ENCODE assay signal across 6 cellular contexts in genomic region chr7:151038951-151039849, GRCh38. TPM values are rescaled to one million over a fixed set of nuclear protein-coding genes. Genes with fewer than 3 reads are reported as not detected.
DNase-seq lines count a peak whose midpoint lies in the region; ATAC-seq, FAIRE-seq and TF ChIP-seq lines count a peak whose summit lies in the region.

No MANE protein-coding gene starts in this region.

- intact Hi-C loops in pancreas (cut with DNase I), result no loop called here

- CTCF ChIA-PET in RWPE1 (lab: Yijun Ruan, JAX), result interaction anchor here (0.8 to 1.4 kb wide), 2 partner anchors 141 to 205 kb away, joined by 3 to 4 read pairs; no protein-coding TSS in a partner anchor

- in situ Hi-C loops in GM13976 (cut with MboI; ENCODE audit: low sequenced_read_pairs, unreplicated experiment), result no loop called here

- no peak overlapping the region for H3K4me3 ChIP-seq in bronchial epithelial cell (ENCODE audit: low read depth, low read length)
- H3K4me3 ChIP-seq in pancreas, result no peak overlapping the region

- no peaks in the 10 kb centered on the region for H3K9me3 ChIP-seq in pancreas

- peak overlapping the region; percentile 91 for H3K27ac ChIP-seq in RWPE1
- H3K27ac ChIP-seq in pancreas, result peak overlapping the region in 2 of 4 donors; percentile 30 to 32

- ATAC-seq in pancreas (peak; percentile 35 to 86 (median 70)), HG02973 (IDR thresholded peaks at IDR 0.05; ENCODE audit: unreplicated experiment) (no peak), HG03457 (IDR thresholded peaks at IDR 0.05; ENCODE audit: unreplicated experiment) (no peak)

- FAIRE-seq in bronchial epithelial cell (lab: Jason Lieb, UNC) (no peak), pancreas (lab: Jason Lieb, UNC) (no peak)

- DNase-seq in GM13976 (ENCODE audit: low spot score) (peak; percentile 61), RWPE1 (ENCODE audit: low spot score) (peak; percentile 69), bronchial epithelial cell (ENCODE audit: low read depth) (peak; percentile 87), pancreas (peak; percentile 26 to 90 (median 70))

- peaks cover 19% of the 10 kb centered on the region for H3K36me3 ChIP-seq in bronchial epithelial cell (ENCODE audit: control insufficient read depth, insufficient read depth, low read length)
- H3K36me3 ChIP-seq in pancreas, result peaks cover 0 to 16% (median 0%) of the 10 kb centered on the region in 3 donors

- peaks cover 0 to 7% (median 0%) of the 10 kb centered on the region in 3 donors for H3K4me1 ChIP-seq in pancreas

- TF ChIP-seq CTCF in GM13976 (IDR thresholded peaks at IDR 0.05; ENCODE audit: borderline replicate concordance, control extremely low read depth, extremely low read depth, insufficient read depth, missing control alignments), result no peak
- TF ChIP-seq CTCF in RWPE1 (conservative IDR thresholded peaks at IDR 0.05; ENCODE audit: low read depth), result no peak
- no peak for TF ChIP-seq CTCF in bronchial epithelial cell (IDR thresholded peaks at IDR 0.05; ENCODE audit: insufficient read depth, low read length, severe bottlenecking)
- no peak for TF ChIP-seq CTCF in pancreas (IDR thresholded peaks at IDR 0.05)

- WGBS in pancreas, 2 donors, result 59 to 61% methylated on average over 12 of the region's 12 CpGs

- H3K27me3 ChIP-seq in bronchial epithelial cell (ENCODE audit: control insufficient read depth, insufficient read depth, low read length), result no peaks in the 10 kb centered on the region
- H3K27me3 ChIP-seq in pancreas, result no peaks in the 10 kb centered on the region

- POLR2A ChIA-PET in RWPE1 (lab: Yijun Ruan, JAX; ENCODE audit: low non-redundant PET), result interaction anchor here (0.5 kb wide), 1 partner anchor 8 kb away, joined by 6 read pairs; no protein-coding TSS in a partner anchor

RNA-seq across cellular contexts. Expression of gene ASIC3, which starts 9.1 kb away (rescaled TPM):
- total RNA-seq in bronchial epithelial cell (under 0.01 and 0.26 TPM in 2 replicates), pancreas (1 to 10 TPM in 1 of 6 donors, under 1 TPM in 5; 0.47 to 2.1 (median 0.71) TPM)
- polyA plus RNA-seq in pancreas, result 1 to 10 TPM; 7.0 to 8.7 TPM

RNA-seq across cellular contexts. Expression of gene ABCB8, which starts 10.9 kb away (rescaled TPM):
- total RNA-seq in bronchial epithelial cell (20.5 and 22.4 TPM in 2 replicates), pancreas (10 to 100 TPM in 3 of 6 donors, 1 to 10 TPM in 3; 6.1 to 18.5 (median 10.1) TPM)
- 10 to 100 TPM; 23.6 to 29.0 TPM for polyA plus RNA-seq in pancreas

RNA-seq across cellular contexts. Expression of gene ATG9B, which starts 14.9 kb away (rescaled TPM):
- total RNA-seq in bronchial epithelial cell (under 0.01 and 0.26 TPM in 2 replicates), pancreas (under 1 TPM in 5 of 6 donors, not detected in 1; 0.06 to 0.46 (median 0.20) TPM)
- 1 to 10 TPM in 1 of 2 donors, under 1 TPM in 1; 0.72 to 1.5 TPM for polyA plus RNA-seq in pancreas

RNA-seq across cellular contexts. Expression of gene CDK5, which starts 18.5 kb away (rescaled TPM):
- total RNA-seq in bronchial epithelial cell (11.6 and 12.4 TPM in 2 replicates), pancreas (1 to 10 TPM; 3.7 to 7.0 (median 4.8) TPM)
- polyA plus RNA-seq in pancreas, result 1 to 10 TPM; 4.6 to 7.8 TPM

RNA-seq across cellular contexts. Expression of gene SLC4A2, which starts 20.2 kb away (rescaled TPM):
- 33.2 and 38.9 TPM in 2 replicates for total RNA-seq in bronchial epithelial cell
- 100 to 1,000 TPM in 1 of 6 donors, 10 to 100 TPM in 5; 69.2 to 117 (median 85.5) TPM for total RNA-seq in pancreas
- polyA plus RNA-seq in pancreas, result 100 to 1,000 TPM; 188 to 211 TPM

Comparison
In these comparisons a context has a peak if more than half of its experiments do, and no peak if none do; other contexts are left out.
1. ATAC-seq: peak in pancreas (4 of 4); none in HG02973 (single experiment) and HG03457 (single experiment).
2. Peak in every context shown above with its lines, with median percentiles within 50 percentile points of each other: DNase-seq.